Comparison of ENCODE assay signal across 27 cellular contexts in genomic region chr15:46251873-46252272, GRCh38.
DNase-seq lines count a peak whose midpoint lies in the region; ATAC-seq and TF ChIP-seq lines count a peak whose summit lies in the region.
"Had no signal": no experiment of that assay in that cellular context is flagged by ENCODE, and none has a peak within 500 bp of the region (broad histone marks: within the 10 kb centered on the region; RNA-seq: fewer than 3 reads in every experiment).

No MANE protein-coding gene starts in this region.

- H3K27ac ChIP-seq in RWPE1: no peak overlapping the region
- H3K27ac ChIP-seq: coronary artery, left ventricle myocardium inferior, neutrophil, prostate gland, SJCRH30 had no signal

- no peaks in the 10 kb centered on the region for H3K4me1 Mint-ChIP-seq in activated CD4-positive, alpha-beta memory T cell treated with anti-CD3 and anti-CD28 coated beads, Interleukin-2, amount 10 ng/mL, durations not matched to agents 7 days and 5 days
- H3K4me1 Mint-ChIP-seq: activated naive CD8-positive, alpha-beta T cell treated with anti-CD3 and anti-CD28 coated beads for 36 hours; stimulated activated memory B cell treated with anti-CD40 and anti-IgM and Interleukin-4, amounts not matched to agents 10 μg/mL and 1 μg/mL and 100 μg/mL, for 72 hours had no signal

- no peaks in the 10 kb centered on the region for H3K9me3 Mint-ChIP-seq in activated CD4-positive, alpha-beta memory T cell treated with anti-CD3 and anti-CD28 coated beads, Interleukin-2, amount 10 ng/mL, durations not matched to agents 7 days and 5 days
- H3K9me3 Mint-ChIP-seq: stimulated activated memory B cell treated with anti-CD40 and anti-IgM and Interleukin-4, amounts not matched to agents 10 μg/mL and 1 μg/mL and 100 μg/mL, for 72 hours; type B pancreatic cell had no signal

- H3K27me3 Mint-ChIP-seq in activated CD4-positive, alpha-beta memory T cell treated with anti-CD3 and anti-CD28 coated beads, Interleukin-2, amount 10 ng/mL, durations not matched to agents 7 days and 5 days: no peaks in the 10 kb centered on the region
- H3K27me3 Mint-ChIP-seq: activated CD8-positive, alpha-beta T cell treated with anti-CD3 and anti-CD28 coated beads for 36 hours; activated naive CD8-positive, alpha-beta T cell treated with anti-CD3 and anti-CD28 coated beads for 36 hours; stimulated activated memory B cell treated with anti-CD40 and anti-IgM and Interleukin-4, amounts not matched to agents 10 μg/mL and 1 μg/mL and 100 μg/mL, for 72 hours; type B pancreatic cell had no signal

- ATAC-seq in HG02970 (IDR thresholded peaks at IDR 0.05; ENCODE audit: low FRiP score, unreplicated experiment) (no peak), GM21423 (IDR thresholded peaks at IDR 0.05; ENCODE audit: unreplicated experiment) (no peak)
- ATAC-seq: activated CD8-positive, alpha-beta T cell treated with anti-CD3 and anti-CD28 coated beads for 36 hours; sciatic nerve; stimulated activated memory B cell treated with anti-CD40 and anti-IgM and Interleukin-4, amounts not matched to agents 10 μg/mL and 1 μg/mL and 100 μg/mL, for 72 hours had no signal

- no peak overlapping the region for H3K27ac Mint-ChIP-seq in activated CD4-positive, alpha-beta memory T cell treated with anti-CD3 and anti-CD28 coated beads, Interleukin-2, amount 10 ng/mL, durations not matched to agents 7 days and 5 days
- H3K27ac Mint-ChIP-seq: activated CD8-positive, alpha-beta T cell treated with anti-CD3 and anti-CD28 coated beads for 36 hours; activated naive CD8-positive, alpha-beta T cell treated with anti-CD3 and anti-CD28 coated beads for 36 hours; stimulated activated memory B cell treated with anti-CD40 and anti-IgM and Interleukin-4, amounts not matched to agents 10 μg/mL and 1 μg/mL and 100 μg/mL, for 72 hours; type B pancreatic cell had no signal

- DNase-seq in DMS153 (lab: John Stamatoyannopoulos, UW) (peak; percentile 68), LNCaP clone FGC (ENCODE audit: low read depth) (peak; percentile 25), NCI-H2081 (lab: John Stamatoyannopoulos, UW) (peak; percentile 66 to 93), NCI-H748 (lab: John Stamatoyannopoulos, UW; ENCODE audit: unreplicated experiment) (peak; percentile 95), RWPE1 (ENCODE audit: low spot score) (no peak)
- no peak for DNase-seq in activated CD4-positive, alpha-beta memory T cell treated with anti-CD3 and anti-CD28 coated beads, Interleukin-2, amount 10 ng/mL, durations not matched to agents 7 days and 5 days
- DNase-seq: ACHN; activated CD4-positive, CD25-positive, alpha-beta regulatory T cell treated with anti-CD3 and anti-CD28 coated beads, Interleukin-2, amount 50 U/mL, for 72 hours; activated CD8-positive, alpha-beta T cell treated with anti-CD3 and anti-CD28 coated beads for 36 hours; activated naive CD8-positive, alpha-beta T cell treated with anti-CD3 and anti-CD28 coated beads for 36 hours; effector memory CD4-positive, alpha-beta T cell; IMR-90; islet precursor cell; left ventricle myocardium inferior; mesendoderm; SJCRH30; stimulated activated CD4-positive, alpha-beta T cell treated with anti-CD3 and anti-CD28 coated beads, Interleukin-4, amount 100 ng/mL, for 4 hours; substantia nigra; T-helper 1 cell had no signal

- no peak overlapping the region for H3K4me3 ChIP-seq in LNCaP clone FGC (ENCODE audit: low read depth, low read length)
- H3K4me3 ChIP-seq: coronary artery, left ventricle myocardium inferior, prostate gland, SJCRH30 had no signal

- CTCF ChIA-PET in RWPE1 (lab: Yijun Ruan, JAX): no interaction called here
- CTCF ChIA-PET in activated CD4-positive, alpha-beta memory T cell treated with anti-CD3 and anti-CD28 coated beads, Interleukin-2, amount 10 ng/mL, durations not matched to agents 7 days and 5 days (lab: Charles Lee): no interaction called here

- no peak overlapping the region for H3K4me3 Mint-ChIP-seq in activated CD4-positive, alpha-beta memory T cell treated with anti-CD3 and anti-CD28 coated beads, Interleukin-2, amount 10 ng/mL, durations not matched to agents 7 days and 5 days
- H3K4me3 Mint-ChIP-seq: activated CD8-positive, alpha-beta T cell treated with anti-CD3 and anti-CD28 coated beads for 36 hours; activated naive CD8-positive, alpha-beta T cell treated with anti-CD3 and anti-CD28 coated beads for 36 hours; stimulated activated memory B cell treated with anti-CD40 and anti-IgM and Interleukin-4, amounts not matched to agents 10 μg/mL and 1 μg/mL and 100 μg/mL, for 72 hours; type B pancreatic cell had no signal

- H3K36me3 Mint-ChIP-seq in activated CD4-positive, alpha-beta memory T cell treated with anti-CD3 and anti-CD28 coated beads, Interleukin-2, amount 10 ng/mL, durations not matched to agents 7 days and 5 days (ENCODE audit: low read depth): no peaks in the 10 kb centered on the region
- H3K36me3 Mint-ChIP-seq: activated naive CD8-positive, alpha-beta T cell treated with anti-CD3 and anti-CD28 coated beads for 36 hours; stimulated activated memory B cell treated with anti-CD40 and anti-IgM and Interleukin-4, amounts not matched to agents 10 μg/mL and 1 μg/mL and 100 μg/mL, for 72 hours; type B pancreatic cell had no signal

- POLR2A ChIA-PET in RWPE1 (lab: Yijun Ruan, JAX; ENCODE audit: low non-redundant PET): no interaction called here
- POLR2A ChIA-PET in activated CD4-positive, alpha-beta memory T cell treated with anti-CD3 and anti-CD28 coated beads, Interleukin-2, amount 10 ng/mL, durations not matched to agents 7 days and 5 days (lab: Charles Lee): no interaction called here

- TF ChIP-seq CTCF in LNCaP clone FGC (IDR thresholded peaks at IDR 0.05; ENCODE audit: control insufficient read depth, extremely low read depth, insufficient read depth): no peak
- no peak for TF ChIP-seq CTCF in RWPE1 (conservative IDR thresholded peaks at IDR 0.05; ENCODE audit: low read depth)

Comparison
In these comparisons a context has a peak if more than half of its experiments do, and no peak if none do; other contexts are left out.
1. DNase-seq: peak in DMS153 (single experiment), LNCaP clone FGC (single experiment), NCI-H2081 (2 of 2) and NCI-H748 (single experiment); none in RWPE1 (single experiment) and activated CD4-positive, alpha-beta memory T cell treated with anti-CD3 and anti-CD28 coated beads, Interleukin-2, amount 10 ng/mL, durations not matched to agents 7 days and 5 days (single experiment).